8 cellular contexts compared by ENCODE assay signal in the genomic region with DNA sequence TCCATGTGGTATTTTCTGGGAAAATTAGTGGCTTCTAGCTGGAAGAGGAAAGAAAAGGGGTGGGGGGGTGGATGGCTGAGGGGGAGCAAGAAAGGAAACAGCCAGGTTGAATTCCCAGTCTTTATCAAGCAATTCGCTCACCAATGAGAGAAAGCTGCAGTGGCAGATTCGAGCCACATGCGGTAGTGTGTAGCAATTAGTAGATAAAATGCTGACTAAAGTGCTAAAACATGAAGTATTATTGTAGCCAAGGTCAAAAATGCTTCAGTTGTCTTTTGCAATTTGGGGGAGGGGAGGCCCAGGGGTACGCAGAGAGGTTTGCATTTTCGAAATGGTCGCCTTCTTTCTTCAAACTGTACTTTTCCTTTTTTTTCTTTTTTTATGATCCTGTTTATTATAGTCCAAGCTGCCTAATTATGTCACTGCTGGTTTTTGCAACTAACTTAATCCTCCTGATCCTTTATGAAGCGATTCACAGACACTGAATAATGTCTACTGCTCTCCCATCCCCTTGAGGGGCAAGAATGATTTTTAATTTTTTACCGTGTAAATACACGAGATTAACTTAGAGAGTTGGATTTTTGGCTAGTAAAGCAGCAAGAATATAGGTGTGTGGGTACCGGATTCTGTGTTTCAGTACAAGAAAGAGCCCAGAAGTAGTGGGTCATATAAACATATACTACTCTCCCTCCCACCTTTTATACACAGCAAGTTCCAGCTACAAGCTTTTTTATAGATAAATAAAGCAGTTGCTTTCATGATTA. TPM values are rescaled to one million over a fixed set of nuclear protein-coding genes. Genes with fewer than 3 reads are reported as not detected.
DNase-seq lines count a peak whose midpoint lies in the region; ATAC-seq and TF ChIP-seq lines count a peak whose summit lies in the region.

No MANE protein-coding gene starts in this region.

- ATAC-seq in activated naive CD8-positive, alpha-beta T cell treated with anti-CD3 and anti-CD28 coated beads, Interleukin-2, amount 10 ng/mL, durations not matched to agents 7 days and 5 days (ENCODE audit: low read depth), result no peak

- H3K4me2 ChIP-seq in KMS-11, result peak overlapping the region; percentile 97

- DNase-seq in Caki2 (ENCODE audit: low read depth) (peak; percentile 54), left ventricle myocardium inferior (no peak), ovary (peak; percentile 34 to 65 (median 52)), UCSD-AML1 (lab: John Stamatoyannopoulos, UW; ENCODE audit: unreplicated experiment) (no peak), NCI-H526 treated with DMSO at 0.1 percent for 48 hours (lab: John Stamatoyannopoulos, UW) (no peak), ureter (ENCODE audit: low spot score) (no peak)
- DNase-seq in activated naive CD8-positive, alpha-beta T cell treated with anti-CD3 and anti-CD28 coated beads, Interleukin-2, amount 10 ng/mL, durations not matched to agents 7 days and 5 days, result no peak

- no peaks in the 10 kb centered on the region for H3K79me2 ChIP-seq in KMS-11 (ENCODE audit: insufficient read depth, low read depth)

- no peaks in the 10 kb centered on the region for H3K27me3 ChIP-seq in KMS-11 (ENCODE audit: insufficient read depth, low read depth)
- H3K27me3 ChIP-seq in left ventricle myocardium inferior (ENCODE audit: low read depth), result no peaks in the 10 kb centered on the region
- no peaks in the 10 kb centered on the region for H3K27me3 ChIP-seq in ovary

- peak overlapping the region; percentile 74 for H3K9ac ChIP-seq in KMS-11

- peaks cover 27% of the 10 kb centered on the region for H3K4me1 ChIP-seq in KMS-11 (ENCODE audit: low read depth, poor library complexity, severe bottlenecking)
- H3K4me1 ChIP-seq in left ventricle myocardium inferior, result peaks cover 52% of the 10 kb centered on the region
- H3K4me1 ChIP-seq in ovary (ENCODE audit: insufficient read depth), result peaks cover 9% of the 10 kb centered on the region

- TF ChIP-seq CTCF in KMS-11 (conservative IDR thresholded peaks at IDR 0.05; ENCODE audit: low read depth, low read length) (no peak), left ventricle myocardium inferior (IDR thresholded peaks at IDR 0.05; ENCODE audit: borderline replicate concordance) (peak; percentile 52), ovary (IDR thresholded peaks at IDR 0.05) (peak; percentile 34 to 58 (median 51))

- peaks cover 28% of the 10 kb centered on the region for H3K4me1 Mint-ChIP-seq in activated naive CD8-positive, alpha-beta T cell treated with anti-CD3 and anti-CD28 coated beads, Interleukin-2, amount 10 ng/mL, durations not matched to agents 7 days and 5 days

- no peaks in the 10 kb centered on the region for H3K36me3 ChIP-seq in KMS-11 (ENCODE audit: insufficient read depth)
- H3K36me3 ChIP-seq in left ventricle myocardium inferior, result no peaks in the 10 kb centered on the region
- H3K36me3 ChIP-seq in ovary, result no peaks in the 10 kb centered on the region

- TF ChIP-seq EP300 in ovary (IDR thresholded peaks at IDR 0.05), result no peak

- TF ChIP-seq POLR2A in ovary (IDR thresholded peaks at IDR 0.05), result no peak

- H3K27ac Mint-ChIP-seq in activated naive CD8-positive, alpha-beta T cell treated with anti-CD3 and anti-CD28 coated beads, Interleukin-2, amount 10 ng/mL, durations not matched to agents 7 days and 5 days, result peak overlapping the region; percentile 88

- peak overlapping the region; percentile 82 for H2AFZ ChIP-seq in KMS-11 (ENCODE audit: low read depth)

- no peaks in the 10 kb centered on the region for H3K9me3 Mint-ChIP-seq in activated naive CD8-positive, alpha-beta T cell treated with anti-CD3 and anti-CD28 coated beads, Interleukin-2, amount 10 ng/mL, durations not matched to agents 7 days and 5 days

- in situ Hi-C loops in Caki2 (cut with HindIII; ENCODE audit: low pct_unique_long_range_greater_than_20kb, low sequenced_read_pairs), result no loop called here

- peaks cover 4% of the 10 kb centered on the region for H3K36me3 Mint-ChIP-seq in activated naive CD8-positive, alpha-beta T cell treated with anti-CD3 and anti-CD28 coated beads, Interleukin-2, amount 10 ng/mL, durations not matched to agents 7 days and 5 days

- H3K4me3 Mint-ChIP-seq in activated naive CD8-positive, alpha-beta T cell treated with anti-CD3 and anti-CD28 coated beads, Interleukin-2, amount 10 ng/mL, durations not matched to agents 7 days and 5 days, result peak overlapping the region; percentile 78

- no peaks in the 10 kb centered on the region for H3K27me3 Mint-ChIP-seq in activated naive CD8-positive, alpha-beta T cell treated with anti-CD3 and anti-CD28 coated beads, Interleukin-2, amount 10 ng/mL, durations not matched to agents 7 days and 5 days

- no peaks in the 10 kb centered on the region for H4K20me1 ChIP-seq in KMS-11 (ENCODE audit: insufficient read depth)

- WGBS in ovary, 3 donors, result 14 to 19% (median 16%) methylated on average over 10 of the region's 10 CpGs

- H3K27ac ChIP-seq in KMS-11, result peak overlapping the region; percentile 61
- peak overlapping the region; percentile 41 for H3K27ac ChIP-seq in left ventricle myocardium inferior (replicated peaks)
- H3K27ac ChIP-seq in ovary, result peak overlapping the region in 1 of 2 donors; percentile 26

- intact Hi-C loops in left ventricle myocardium inferior (cut with micrococcal nuclease) (loop anchor here (5.0 kb wide), 2 partner anchors 139 to 349 kb away; no protein-coding TSS in a partner anchor), ovary (cut with DNase I) (no loop called here)

- no peaks in the 10 kb centered on the region for H3K9me3 ChIP-seq in left ventricle myocardium inferior (replicated peaks)
- H3K9me3 ChIP-seq in ovary, result no peaks in the 10 kb centered on the region

- no peak overlapping the region for H3K4me3 ChIP-seq in KMS-11 (IDR thresholded peaks at IDR 0.05; ENCODE audit: insufficient read depth, low read depth, low read length)
- H3K4me3 ChIP-seq in left ventricle myocardium inferior, result peak overlapping the region; percentile 65
- peak overlapping the region; percentile 30 for H3K4me3 ChIP-seq in ovary

- POLR2A ChIA-PET in activated naive CD8-positive, alpha-beta T cell treated with anti-CD3 and anti-CD28 coated beads, Interleukin-2, amount 10 ng/mL, durations not matched to agents 7 days and 5 days (lab: Charles Lee), result interaction anchor here (1.4 to 1.7 kb wide), 2 partner anchors 30 to 40 kb away, joined by 5 read pairs; no protein-coding TSS in a partner anchor

RNA-seq across cellular contexts. Expression of a gene that starts 3.6 kb away (rescaled TPM):
- total RNA-seq in Caki2 (2014; rRNA removed; shearing (Covaris generic); ENCODE audit: low replicate concordance), result 2.3 and 3.1 TPM in 2 replicates
- total RNA-seq in activated naive CD8-positive, alpha-beta T cell treated with anti-CD3 and anti-CD28 coated beads, Interleukin-2, amount 10 ng/mL, durations not matched to agents 7 days and 5 days, result 10 to 100 TPM; 25.4 to 26.1 TPM
- total RNA-seq in left ventricle myocardium inferior, result 13.7 TPM
- 10 to 100 TPM; 20.1 to 61.8 (median 38.6) TPM for total RNA-seq in ovary
- polyA plus RNA-seq in ovary, result 10 to 100 TPM; 18.3 to 24.0 TPM
- 63.7 TPM for total RNA-seq in ureter

Comparison
In these comparisons a context has a peak if more than half of its experiments do, and no peak if none do; other contexts are left out.
1. DNase-seq: peak in Caki2 (single experiment) and ovary (5 of 5); none in activated naive CD8-positive, alpha-beta T cell treated with anti-CD3 and anti-CD28 coated beads, Interleukin-2, amount 10 ng/mL, durations not matched to agents 7 days and 5 days (single experiment), left ventricle myocardium inferior (single experiment), UCSD-AML1 (single experiment), NCI-H526 treated with DMSO at 0.1 percent for 48 hours (single experiment) and ureter (single experiment).